26 cellular contexts compared by ENCODE assay signal in the genomic region with DNA sequence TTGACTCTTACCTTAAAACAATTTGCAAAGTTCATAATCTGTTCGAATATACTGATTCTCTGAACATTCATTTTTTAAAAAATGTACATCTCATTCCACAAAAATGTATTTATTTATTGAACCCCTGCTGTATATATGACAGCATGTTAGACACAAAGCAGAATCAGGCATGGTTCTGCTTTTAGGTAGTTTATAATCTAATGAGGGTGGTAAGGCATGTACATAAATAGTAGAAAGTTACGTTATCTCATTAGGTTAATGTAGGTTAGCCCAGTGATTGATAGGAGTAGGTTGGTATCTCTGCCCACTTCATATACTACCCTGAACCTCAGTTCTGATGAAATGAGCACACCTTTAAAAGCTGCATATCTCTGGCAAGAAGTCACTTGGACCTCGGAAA.
"Had no signal": no experiment of that assay in that cellular context is flagged by ENCODE, and none has a peak within 500 bp of the region (broad histone marks: within the 10 kb centered on the region; RNA-seq: fewer than 3 reads in every experiment).

No MANE protein-coding gene starts in this region.

- H3K27ac ChIP-seq: neutrophil, pancreas, psoas muscle, right lobe of liver, sigmoid colon, stomach, suprapubic skin, testis, tibial artery, transverse colon, upper lobe of right lung, uterus had no signal

- ATAC-seq: naive thymus-derived CD8-positive, alpha-beta T cell; natural killer cell treated with Interleukin-12 subunit alpha and Interleukin-12 subunit beta and Interleukin-15 and Interleukin-18, amount 100 ng/mL, for 72 hours; pancreas; psoas muscle; right cardiac atrium; right lobe of liver; stimulated activated effector memory CD8-positive, alpha-beta T cell treated with anti-CD3 and anti-CD28 coated beads, Interleukin-12 subunit alpha, Interleukin-12 subunit beta, amount 100 ng/mL, for 72 hours; stimulated activated naive B cell treated with anti-CD40 and anti-IgM and Interleukin-4, amounts not matched to agents 10 μg/mL and 1 μg/mL and 100 μg/mL, for 72 hours; upper lobe of right lung had no signal

- DNase-seq: naive thymus-derived CD8-positive, alpha-beta T cell; nephron progenitor cell; nucleus accumbens; pancreas; posterior cingulate gyrus; psoas muscle; right cardiac atrium; right lobe of liver; sigmoid colon; small intestine; stimulated activated CD4-positive, alpha-beta T cell treated with anti-CD3 and anti-CD28 coated beads, Interleukin-15, amount 100 ng/mL, for 24 hours; stimulated activated CD4-positive, alpha-beta T cell treated with anti-CD3 and anti-CD28 coated beads, Interleukin-2, amount 100 ng/mL, for 24 hours; stimulated activated CD4-positive, alpha-beta T cell treated with anti-CD3 and anti-CD28 coated beads, Interleukin-2, amount 100 ng/mL, for 48 hours; stimulated activated CD4-positive, alpha-beta T cell treated with anti-CD3 and anti-CD28 coated beads, Interleukin-4, amount 100 ng/mL, for 24 hours; stimulated activated naive B cell treated with anti-CD40 and anti-IgM and Interleukin-4, amounts not matched to agents 10 μg/mL and 1 μg/mL and 100 μg/mL, for 72 hours; stimulated activated naive CD4-positive, alpha-beta T cell treated with Interleukin-2 at 50 U/mL for 16 hours; stomach; testis; tibial artery; transverse colon; upper lobe of right lung; uterus had no signal
